In the genomic region with DNA sequence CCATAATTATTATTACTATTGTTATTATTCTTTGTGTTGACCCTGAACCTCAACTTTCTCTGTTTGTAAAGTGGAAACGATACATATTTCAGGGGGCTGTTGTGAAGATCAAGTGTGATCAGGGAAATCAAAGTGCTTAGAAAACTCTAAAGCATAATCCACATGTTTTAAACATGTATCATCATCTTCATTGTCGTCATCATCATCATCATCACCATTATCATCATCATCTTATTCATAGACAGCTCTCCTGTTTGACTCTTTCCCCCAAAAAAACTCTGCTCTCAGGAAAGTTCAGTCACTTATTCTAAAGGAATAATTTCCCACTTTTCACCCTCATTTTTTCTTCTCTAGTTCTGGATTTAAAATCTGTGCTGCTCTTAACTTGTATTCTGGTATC, we compare ENCODE assay signal across 40 cellular contexts. TPM values are rescaled to one million over a fixed set of nuclear protein-coding genes. Genes with fewer than 3 reads are reported as not detected.
"Had no signal": no experiment of that assay in that cellular context is flagged by ENCODE, and none has a peak within 500 bp of the region (broad histone marks: within the 10 kb centered on the region; RNA-seq: fewer than 3 reads in every experiment).

No MANE protein-coding gene starts in this region.

- H3K9me3 ChIP-seq: adrenal gland, ascending aorta, body of pancreas, breast epithelium had no signal

- DNase-seq: activated effector memory CD4-positive, alpha-beta T cell treated with anti-CD3 and anti-CD28 coated beads, Interleukin-2, amount 50 U/mL, for 16 hours; activated effector memory CD4-positive, alpha-beta T cell treated with Interleukin-2 at 50 U/mL for 16 hours; activated gamma-delta T cell; activated gamma-delta T cell treated with Interleukin-2 at 50 U/mL for 16 hours; activated naive CD4-positive, alpha-beta T cell; activated naive CD4-positive, alpha-beta T cell treated with anti-CD3 and anti-CD28 coated beads for 36 hours; activated naive CD4-positive, alpha-beta T cell treated with anti-CD3 and anti-CD28 coated beads, Interleukin-2, amount 10 ng/mL, durations not matched to agents 7 days and 5 days; activated naive CD4-positive, alpha-beta T cell treated with anti-CD3 and anti-CD28 coated beads, Interleukin-2, amount 50 U/mL, for 16 hours; activated naive CD4-positive, alpha-beta T cell treated with Interleukin-2 at 50 U/mL for 16 hours; activated naive CD8-positive, alpha-beta T cell treated with anti-CD3 and anti-CD28 coated beads for 36 hours; activated naive CD8-positive, alpha-beta T cell treated with anti-CD3 and anti-CD28 coated beads, Interleukin-2, amount 10 ng/mL, durations not matched to agents 7 days and 5 days; activated naive CD8-positive, alpha-beta T cell treated with anti-CD3 and anti-CD28 coated beads, Interleukin-2, amount 50 U/mL, for 24 hours; activated T-cell treated with anti-CD3 and anti-CD28 coated beads, Interleukin-2, amount 50 U/mL, for 1 hour; activated T-cell treated with anti-CD3 and anti-CD28 coated beads, Interleukin-2, amount 50 U/mL, for 24 hours; activated T-cell treated with anti-CD3 and anti-CD28 coated beads, Interleukin-2, amount 50 U/mL, for 4 hours; activated T-cell treated with anti-CD3 and anti-CD28 coated beads, Interleukin-2, amount 50 U/mL, for 48 hours; activated T-cell treated with anti-CD3 and anti-CD28 coated beads, Interleukin-2, amount 50 U/mL, for 72 hours; amniotic stem cell; amygdala; anterior cingulate cortex; aorta; body of pancreas; brain microvascular endothelial cell; caudate nucleus; central memory CD4-positive, alpha-beta T cell; cerebellar nuclear complex had no signal

- H3K36me3 ChIP-seq: adrenal gland, ascending aorta, brain microvascular endothelial cell, breast epithelium, cardiac muscle cell had no signal

- ATAC-seq: activated naive CD4-positive, alpha-beta T cell treated with anti-CD3 and anti-CD28 coated beads, Interleukin-2, amount 50 U/mL, for 72 hours; activated naive CD8-positive, alpha-beta T cell treated with anti-CD3 and anti-CD28 coated beads, Interleukin-2, amount 50 U/mL, for 24 hours; activated T-cell treated with anti-CD3 and anti-CD28 coated beads, Interleukin-2, amount 50 U/mL, for 4 hours; activated T-cell treated with anti-CD3 and anti-CD28 coated beads, Interleukin-2, amount 50 U/mL, for 72 hours; activated T-helper 17 cell treated with anti-CD3 and anti-CD28 coated beads, Interleukin-2, amount 50 U/mL, for 72 hours; body of pancreas had no signal

- H3K27ac ChIP-seq: adrenal gland, ascending aorta, body of pancreas, brain microvascular endothelial cell, breast epithelium, cardiac muscle cell had no signal

- H3K4me3 ChIP-seq: adrenal gland, ascending aorta, body of pancreas, breast epithelium, cardiac muscle cell had no signal

- FAIRE-seq: astrocyte, bronchial epithelial cell had no signal

- H3K4me1 ChIP-seq: adrenal gland, ascending aorta, body of pancreas, breast epithelium had no signal

RNA-seq across cellular contexts. Expression of gene PTPRN, which starts 5.0 kb away (rescaled TPM):
- total RNA-seq: activated naive CD4-positive, alpha-beta T cell treated with anti-CD3 and anti-CD28 coated beads for 36 hours; activated naive CD8-positive, alpha-beta T cell treated with anti-CD3 and anti-CD28 coated beads, Interleukin-2, amount 10 ng/mL, durations not matched to agents 7 days and 5 days; ascending aorta had no signal
- polyA plus RNA-seq: aorta had no signal

RNA-seq across cellular contexts. Expression of gene RESP18, which starts 28.3 kb away (rescaled TPM):
- total RNA-seq: activated naive CD4-positive, alpha-beta T cell treated with anti-CD3 and anti-CD28 coated beads for 36 hours; activated naive CD4-positive, alpha-beta T cell treated with anti-CD3 and anti-CD28 coated beads, Interleukin-2, amount 50 U/mL, for 72 hours; activated naive CD8-positive, alpha-beta T cell treated with anti-CD3 and anti-CD28 coated beads for 36 hours; activated naive CD8-positive, alpha-beta T cell treated with anti-CD3 and anti-CD28 coated beads, Interleukin-2, amount 10 ng/mL, durations not matched to agents 7 days and 5 days; activated T-cell treated with anti-CD3 and anti-CD28 coated beads, Interleukin-2, amount 50 U/mL, for 4 hours; activated T-cell treated with anti-CD3 and anti-CD28 coated beads, Interleukin-2, amount 50 U/mL, for 72 hours; activated T-helper 1 cell treated with anti-CD3 and anti-CD28 coated beads, Interleukin-12 subunit alpha, Interleukin-12 subunit beta, Interleukin-2, Interleukin-4 antibody, amounts not matched to agents 30 ng/mL and 10 ng/mL and 1 ng/mL, durations not matched to agents 14 hours and 24 hours and 36 hours; activated T-helper 17 cell treated with anti-CD3 and anti-CD28 coated beads, Interleukin-2, amount 50 U/mL, for 72 hours; activated T-helper 2 cell treated with anti-CD3 and anti-CD28 coated beads, Interferon-gamma antibody, Interleukin-2, Interleukin-4, amounts not matched to agents 10 μg/mL and 5 μg/mL and 100 μg/mL, durations not matched to agents 14 hours and 24 hours and 36 hours; adrenal gland; aorta; ascending aorta; astrocyte; body of pancreas; breast epithelium; bronchial epithelial cell; cardiac muscle cell; cardiac septum; chondrocyte had no signal
- polyA plus RNA-seq: adipose tissue, adrenal gland, aorta, cardiac muscle cell had no signal

RNA-seq across cellular contexts. Expression of gene TUBA4B, which starts 51.2 kb away (rescaled TPM):
- total RNA-seq: activated naive CD4-positive, alpha-beta T cell treated with anti-CD3 and anti-CD28 coated beads for 36 hours; activated naive CD4-positive, alpha-beta T cell treated with anti-CD3 and anti-CD28 coated beads, Interleukin-2, amount 50 U/mL, for 72 hours; activated naive CD8-positive, alpha-beta T cell treated with anti-CD3 and anti-CD28 coated beads for 36 hours; activated naive CD8-positive, alpha-beta T cell treated with anti-CD3 and anti-CD28 coated beads, Interleukin-2, amount 10 ng/mL, durations not matched to agents 7 days and 5 days; activated T-cell treated with anti-CD3 and anti-CD28 coated beads, Interleukin-2, amount 50 U/mL, for 4 hours; activated T-cell treated with anti-CD3 and anti-CD28 coated beads, Interleukin-2, amount 50 U/mL, for 72 hours; activated T-helper 1 cell treated with anti-CD3 and anti-CD28 coated beads, Interleukin-12 subunit alpha, Interleukin-12 subunit beta, Interleukin-2, Interleukin-4 antibody, amounts not matched to agents 30 ng/mL and 10 ng/mL and 1 ng/mL, durations not matched to agents 14 hours and 24 hours and 36 hours; activated T-helper 17 cell treated with anti-CD3 and anti-CD28 coated beads, Interleukin-2, amount 50 U/mL, for 72 hours; activated T-helper 2 cell treated with anti-CD3 and anti-CD28 coated beads, Interferon-gamma antibody, Interleukin-2, Interleukin-4, amounts not matched to agents 10 μg/mL and 5 μg/mL and 100 μg/mL, durations not matched to agents 14 hours and 24 hours and 36 hours; aorta; ascending aorta; astrocyte; body of pancreas; bronchial epithelial cell; cardiac muscle cell; cardiac septum; cerebellum; chondrocyte had no signal
- polyA plus RNA-seq: adipose tissue, cardiac muscle cell had no signal
